Comparison of ENCODE assay signal across 9 cellular contexts in genomic region chr15:59686389-59686788, GRCh38. TPM values are rescaled to one million over a fixed set of nuclear protein-coding genes. Genes with fewer than 3 reads are reported as not detected.
A peak's percentile ranks its signal among the peaks of the same experiment; 100 is the strongest.
DNase-seq lines count a peak whose midpoint lies in the region; ATAC-seq and TF ChIP-seq lines count a peak whose summit lies in the region.
"Had no signal": no experiment of that assay in that cellular context is flagged by ENCODE, and none has a peak within 500 bp of the region (broad histone marks: within the 10 kb centered on the region; RNA-seq: fewer than 3 reads in every experiment).

No MANE protein-coding gene starts in this region.

- TF ChIP-seq CTCF in spleen (IDR thresholded peaks at IDR 0.05 in 8 of 11, conservative IDR thresholded peaks at IDR 0.05 in 3 of 11) = no peak

- peaks cover 48% of the 10 kb centered on the region for H3K4me1 Mint-ChIP-seq in activated CD4-positive, alpha-beta T cell treated with anti-CD3 and anti-CD28 coated beads, Interleukin-2, amount 10 ng/mL, durations not matched to agents 24 days and 14 days
- H3K4me1 Mint-ChIP-seq in effector memory CD8-positive, alpha-beta T cell (ENCODE audit: low read depth in 2 of 2) = peaks cover 21 to 48% of the 10 kb centered on the region in 2 donors

- no peak for ATAC-seq in effector memory CD8-positive, alpha-beta T cell (replicated peaks)

- intact Hi-C loops in activated CD4-positive, alpha-beta T cell treated with anti-CD3 and anti-CD28 coated beads, Interleukin-2, amount 10 ng/mL, durations not matched to agents 24 days and 14 days (cut with micrococcal nuclease) = loop anchor here (2.0 kb wide), 1 partner anchor 712 kb away; no protein-coding TSS in a partner anchor
- intact Hi-C loops in spleen (cut with DNase I; ENCODE audit: low total_unique reads) = no loop called here

- DNase-seq in activated CD4-positive, alpha-beta T cell treated with anti-CD3 and anti-CD28 coated beads, Interleukin-2, amount 10 ng/mL, durations not matched to agents 24 days and 14 days = no peak
- DNase-seq in activated CD4-positive, alpha-beta T cell treated with anti-CD3 and anti-CD28 coated beads for 4 hours = no peak
- DNase-seq in NOMO-1 (lab: John Stamatoyannopoulos, UW; ENCODE audit: unreplicated experiment in 2 of 2) (peak; percentile 62 to 93), spleen (no peak), NCI-H2081 treated with DMSO at 0.1 percent for 48 hours (lab: John Stamatoyannopoulos, UW) (no peak), DMS79 (lab: John Stamatoyannopoulos, UW) (no peak), NCI-H1930 (lab: John Stamatoyannopoulos, UW) (no peak)
- no peak for DNase-seq in effector memory CD8-positive, alpha-beta T cell

- no peaks in the 10 kb centered on the region for H3K9me3 ChIP-seq in spleen

- WGBS in spleen, 5 donors = 34 to 50% (median 43%) methylated on average over 7 of the region's 7 CpGs

- peaks cover 31% of the 10 kb centered on the region for H3K36me3 Mint-ChIP-seq in activated CD4-positive, alpha-beta T cell treated with anti-CD3 and anti-CD28 coated beads, Interleukin-2, amount 10 ng/mL, durations not matched to agents 24 days and 14 days (ENCODE audit: low read depth)
- peaks cover 44% of the 10 kb centered on the region for H3K36me3 Mint-ChIP-seq in effector memory CD8-positive, alpha-beta T cell (ENCODE audit: insufficient read depth)

- H3K4me3 ChIP-seq in spleen = peak overlapping the region in 6 of 8 donors; percentile 2 to 91 (median 74)

- peak overlapping the region; percentile 82 for H3K27ac Mint-ChIP-seq in activated CD4-positive, alpha-beta T cell treated with anti-CD3 and anti-CD28 coated beads, Interleukin-2, amount 10 ng/mL, durations not matched to agents 24 days and 14 days
- H3K27ac Mint-ChIP-seq in effector memory CD8-positive, alpha-beta T cell = no peak overlapping the region

- peaks cover 45 to 73% (median 61%) of the 10 kb centered on the region in 6 donors for H3K4me1 ChIP-seq in spleen

- peak overlapping the region; percentile 77 for H3K4me3 Mint-ChIP-seq in activated CD4-positive, alpha-beta T cell treated with anti-CD3 and anti-CD28 coated beads, Interleukin-2, amount 10 ng/mL, durations not matched to agents 24 days and 14 days
- peak overlapping the region; percentile 51 to 52 for H3K4me3 Mint-ChIP-seq in effector memory CD8-positive, alpha-beta T cell

- peaks cover 1 to 31% (median 10%) of the 10 kb centered on the region in 6 donors for H3K36me3 ChIP-seq in spleen

- H3K27me3 ChIP-seq in spleen (replicated peaks in 1 of 7) = no peaks in the 10 kb centered on the region

- no peaks in the 10 kb centered on the region for H3K27me3 Mint-ChIP-seq in activated CD4-positive, alpha-beta T cell treated with anti-CD3 and anti-CD28 coated beads, Interleukin-2, amount 10 ng/mL, durations not matched to agents 24 days and 14 days
- no peaks in the 10 kb centered on the region for H3K27me3 Mint-ChIP-seq in effector memory CD8-positive, alpha-beta T cell

- H3K27ac ChIP-seq in spleen = peak overlapping the region in 7 of 8 donors; percentile 98 to 100 (median 100)
- H3K27ac ChIP-seq: VCaP had no signal

- TF ChIP-seq POLR2A in spleen (IDR thresholded peaks at IDR 0.05) = no peak

- H3K9me3 Mint-ChIP-seq in activated CD4-positive, alpha-beta T cell treated with anti-CD3 and anti-CD28 coated beads, Interleukin-2, amount 10 ng/mL, durations not matched to agents 24 days and 14 days = no peaks in the 10 kb centered on the region
- H3K9me3 Mint-ChIP-seq in effector memory CD8-positive, alpha-beta T cell = no peaks in the 10 kb centered on the region

RNA-seq across cellular contexts. Expression of gene BNIP2, which starts 2.7 kb away (rescaled TPM):
- 55.1 and 57.2 TPM in 2 replicates for total RNA-seq in activated CD4-positive, alpha-beta T cell treated with anti-CD3 and anti-CD28 coated beads, Interleukin-2, amount 10 ng/mL, durations not matched to agents 24 days and 14 days
- 100 to 1,000 TPM in 6 of 7 donors, 10 to 100 TPM in 1; 92.4 to 232 (median 125) TPM for total RNA-seq in spleen
- 10 to 100 TPM; 34.1 to 43.5 (median 37.5) TPM for polyA plus RNA-seq in spleen

RNA-seq across cellular contexts. Expression of gene GTF2A2, which starts 29.1 kb away (rescaled TPM):
- total RNA-seq in activated CD4-positive, alpha-beta T cell treated with anti-CD3 and anti-CD28 coated beads, Interleukin-2, amount 10 ng/mL, durations not matched to agents 24 days and 14 days = 192 and 200 TPM in 2 replicates
- 10 to 100 TPM; 33.8 to 78.2 (median 61.8) TPM for total RNA-seq in spleen
- polyA plus RNA-seq in spleen = 100 to 1,000 TPM in 1 of 3 donors, 10 to 100 TPM in 2; 70.6 to 103 (median 89.7) TPM

Comparison
In these comparisons a context has a peak if more than half of its experiments do, and no peak if none do; other contexts are left out.
1. DNase-seq: peak in NOMO-1 (2 of 2); none in activated CD4-positive, alpha-beta T cell treated with anti-CD3 and anti-CD28 coated beads, Interleukin-2, amount 10 ng/mL, durations not matched to agents 24 days and 14 days (single experiment), activated CD4-positive, alpha-beta T cell treated with anti-CD3 and anti-CD28 coated beads for 4 hours (0 of 2), effector memory CD8-positive, alpha-beta T cell (0 of 3), spleen (single experiment), NCI-H2081 treated with DMSO at 0.1 percent for 48 hours (single experiment), DMS79 (single experiment) and NCI-H1930 (0 of 2).